Comparison of ENCODE assay signal across 8 cellular contexts in the genomic region with DNA sequence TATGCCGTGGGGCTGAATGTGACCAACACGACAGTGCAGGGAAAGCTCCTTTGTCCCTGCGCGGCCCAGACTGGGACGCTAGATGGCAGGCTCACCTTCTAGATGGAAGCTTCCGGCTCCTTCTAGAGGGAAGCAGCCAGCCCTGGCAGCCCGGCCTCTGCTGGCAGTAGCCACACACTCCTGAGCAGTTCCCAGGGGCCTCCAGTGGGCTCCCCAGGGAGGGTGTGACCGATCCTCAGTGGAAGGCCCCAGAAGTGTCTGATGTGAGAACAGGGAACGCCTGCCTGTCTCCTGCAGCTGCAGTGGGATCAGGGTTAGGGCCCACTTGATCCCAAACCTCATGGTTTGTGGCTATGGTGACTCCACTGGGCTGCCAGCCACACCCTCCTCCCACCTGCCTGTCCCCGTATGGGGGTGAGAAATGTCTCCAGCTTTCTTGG. TPM values are rescaled to one million over a fixed set of nuclear protein-coding genes. Genes with fewer than 3 reads are reported as not detected.
DNase-seq lines count a peak whose midpoint lies in the region; ATAC-seq and TF ChIP-seq lines count a peak whose summit lies in the region.

No MANE protein-coding gene starts in this region.

- H3K4me3 ChIP-seq in DOHH2 (ENCODE audit: low read length): no peak overlapping the region
- H3K4me3 ChIP-seq in KMS-11 (IDR thresholded peaks at IDR 0.05; ENCODE audit: insufficient read depth, low read depth, low read length): no peak overlapping the region
- H3K4me3 ChIP-seq in PC-3 (ENCODE audit: low read length): no peak overlapping the region
- no peak overlapping the region for H3K4me3 ChIP-seq in esophagus muscularis mucosa

- DNase-seq in PC-3 (peak; percentile 66), activated T-cell treated with anti-CD3 and anti-CD28 coated beads for 4 hours (peak; percentile 68), esophagus muscularis mucosa (ENCODE audit: extremely low spot score) (no peak), nephron progenitor cell (peak; percentile 85)
- DNase-seq in stimulated activated naive CD4-positive, alpha-beta T cell treated with Interleukin-2 at 50 U/mL for 16 hours (lab: John Stamatoyannopoulos, UW): peak; percentile 66

- no peak for TF ChIP-seq POLR2A in esophagus muscularis mucosa (IDR thresholded peaks at IDR 0.05; ENCODE audit: low read depth)

- H3K4me1 ChIP-seq in DOHH2 (ENCODE audit: control insufficient read depth, low read length) (peaks cover 4% of the 10 kb centered on the region), KMS-11 (ENCODE audit: low read depth, poor library complexity, severe bottlenecking) (peaks cover 4% of the 10 kb centered on the region), PC-3 (ENCODE audit: insufficient read depth, low read length) (no peaks in the 10 kb centered on the region), esophagus muscularis mucosa (peaks cover 0 to 7% (median 6%) of the 10 kb centered on the region in 4 donors)

- peak overlapping the region; percentile 84 for H2AFZ ChIP-seq in KMS-11 (ENCODE audit: low read depth)
- H2AFZ ChIP-seq in PC-3 (ENCODE audit: low read length): peak overlapping the region; percentile 22

- H3K9me3 ChIP-seq in DOHH2 (ENCODE audit: control insufficient read depth, insufficient read depth, low read length) (no peaks in the 10 kb centered on the region), PC-3 (ENCODE audit: low read length) (no peaks in the 10 kb centered on the region), esophagus muscularis mucosa (no peaks in the 10 kb centered on the region)

- H3K4me3 Mint-ChIP-seq in nephron progenitor cell: no peak overlapping the region

- no peaks in the 10 kb centered on the region for H3K79me2 ChIP-seq in DOHH2 (ENCODE audit: control insufficient read depth, low read length)
- no peaks in the 10 kb centered on the region for H3K79me2 ChIP-seq in KMS-11 (ENCODE audit: insufficient read depth, low read depth)
- H3K79me2 ChIP-seq in PC-3 (ENCODE audit: low read length): no peaks in the 10 kb centered on the region

- H3F3A ChIP-seq in DOHH2 (ENCODE audit: control insufficient read depth, insufficient read depth) (no peaks in the 10 kb centered on the region), PC-3 (ENCODE audit: low read length, unreplicated experiment) (no peaks in the 10 kb centered on the region)

- H3K27me3 ChIP-seq in DOHH2 (ENCODE audit: control insufficient read depth, low read length) (no peaks in the 10 kb centered on the region; the same call in 1 of the 2 replicates), KMS-11 (ENCODE audit: insufficient read depth, low read depth) (no peaks in the 10 kb centered on the region), PC-3 (ENCODE audit: low read length) (0 out of 2 replicates have a peak, but pooled peaks cover 5% of the 10 kb centered on the region), esophagus muscularis mucosa (peaks cover 0 to 4% (median 0%) of the 10 kb centered on the region in 4 donors)

- intact Hi-C loops in PC-3 (cut with micrococcal nuclease): loop anchor here (1.0 kb wide), 1 partner anchor 247 kb away; no protein-coding TSS in a partner anchor
- intact Hi-C loops in esophagus muscularis mucosa (cut with DNase I): loop anchor here (5.0 kb wide), 1 partner anchor 908 kb away; no protein-coding TSS in a partner anchor

- peak; percentile 97 for ATAC-seq in GM21786 (IDR thresholded peaks at IDR 0.05; ENCODE audit: unreplicated experiment)
- ATAC-seq in PC-3: peak; percentile 95

- no peaks in the 10 kb centered on the region for H3K9me2 ChIP-seq in DOHH2 (replicated peaks; ENCODE audit: control insufficient read depth, low read length)
- H3K9me2 ChIP-seq in PC-3 (replicated peaks; ENCODE audit: low read length): no peaks in the 10 kb centered on the region

- WGBS in esophagus muscularis mucosa: 3% methylated on average over 8 of the region's 10 CpGs

- H3K9ac ChIP-seq in KMS-11 (no peak overlapping the region; the same call in 1 of the 2 replicates), PC-3 (ENCODE audit: low read length) (no peak overlapping the region)

- no peak overlapping the region for H3K27ac Mint-ChIP-seq in nephron progenitor cell

- H3K36me3 ChIP-seq in DOHH2 (ENCODE audit: control insufficient read depth, low read length): no peaks in the 10 kb centered on the region
- no peaks in the 10 kb centered on the region for H3K36me3 ChIP-seq in KMS-11 (ENCODE audit: insufficient read depth)
- H3K36me3 ChIP-seq in PC-3 (ENCODE audit: low read depth, low read length): no peaks in the 10 kb centered on the region
- H3K36me3 ChIP-seq in esophagus muscularis mucosa: no peaks in the 10 kb centered on the region

- H4K20me1 ChIP-seq in DOHH2 (ENCODE audit: control insufficient read depth, insufficient read depth, low read depth, low read length): no peaks in the 10 kb centered on the region
- no peaks in the 10 kb centered on the region for H4K20me1 ChIP-seq in KMS-11 (ENCODE audit: insufficient read depth)
- no peaks in the 10 kb centered on the region for H4K20me1 ChIP-seq in PC-3 (ENCODE audit: low read length)

- H3K4me1 Mint-ChIP-seq in nephron progenitor cell: peaks cover 5% of the 10 kb centered on the region

- CTCF ChIA-PET in PC-3 (lab: Charles Lee): no interaction called here

- no peak for TF ChIP-seq EP300 in esophagus muscularis mucosa (IDR thresholded peaks at IDR 0.05)

- no TSS peak for BruUV-seq in PC-3 (replicated peaks; lab: Mats Ljungman, UMichigan)

- H3K4me2 ChIP-seq in DOHH2 (ENCODE audit: low read length) (peak overlapping the region; percentile 25; the same call in 1 of the 2 replicates), KMS-11 (peak overlapping the region; percentile 27; the same call in 1 of the 2 replicates), PC-3 (ENCODE audit: low read length) (no peak overlapping the region)

- TF ChIP-seq CTCF in DOHH2 (IDR thresholded peaks at IDR 0.05; ENCODE audit: low read depth, low read length, poor library complexity, severe bottlenecking): peak; percentile 75
- TF ChIP-seq CTCF in KMS-11 (conservative IDR thresholded peaks at IDR 0.05; ENCODE audit: low read depth, low read length): peak; percentile 82
- TF ChIP-seq CTCF in PC-3 (conservative IDR thresholded peaks at IDR 0.05; ENCODE audit: low read depth, low read length): peak; percentile 52
- TF ChIP-seq CTCF in esophagus muscularis mucosa (IDR thresholded peaks at IDR 0.05): peak; percentile 76 to 92 (median 77)
- peak; percentile 84 for TF ChIP-seq CTCF in nephron progenitor cell (IDR thresholded peaks at IDR 0.05)

- H3K36me3 Mint-ChIP-seq in nephron progenitor cell (ENCODE audit: low read depth): no peaks in the 10 kb centered on the region

- H3K27ac ChIP-seq in DOHH2 (ENCODE audit: low read depth, low read length) (no peak overlapping the region), KMS-11 (no peak overlapping the region), PC-3 (ENCODE audit: low read length) (no peak overlapping the region), esophagus muscularis mucosa (replicated peaks in 1 of 4) (no peak overlapping the region)

- POLR2A ChIA-PET in PC-3 (lab: Charles Lee; ENCODE audit: unreplicated experiment): no interaction called here

- peaks cover 6% of the 10 kb centered on the region for H3K9me3 Mint-ChIP-seq in nephron progenitor cell

- H3K27me3 Mint-ChIP-seq in nephron progenitor cell (ENCODE audit: low read depth, poor library complexity): peaks cover 14% of the 10 kb centered on the region

RNA-seq across cellular contexts. Expression of gene LRPPRC, which starts 48.5 kb away (rescaled TPM):
- total RNA-seq in PC-3 (2014; rRNA removed): 94.8 and 113 TPM in 2 replicates
- total RNA-seq in esophagus muscularis mucosa: 10 to 100 TPM; 38.4 to 44.6 (median 43.0) TPM
